ENCODE assay signal across 8 cellular contexts in genomic region chr2:19801367-19802087, GRCh38.
DNase-seq lines count a peak whose midpoint lies in the region; ATAC-seq lines count a peak whose summit lies in the region.

No MANE protein-coding gene starts in this region.

- peak; percentile 84 for DNase-seq in GM04503 (ENCODE audit: low read depth)
- peak; percentile 83 for DNase-seq in SW480 (ENCODE audit: low spot score)
- DNase-seq in cardiac septum (ENCODE audit: low spot score), result peak; percentile 92
- DNase-seq in skeletal muscle cell (ENCODE audit: low read depth), result peak; percentile 98
- DNase-seq in CD8-positive, alpha-beta memory T cell, result no peak

- no peaks in the 10 kb centered on the region for H3K36me3 ChIP-seq in CD8-positive, alpha-beta memory T cell (ENCODE audit: insufficient read depth, low read length)

- no peak overlapping the region for H3K27ac ChIP-seq in CD8-positive, alpha-beta memory T cell (ENCODE audit: low read depth, low read length)

- CTCF ChIA-PET in CD8-positive, alpha-beta memory T cell (lab: Charles Lee), result no interaction called here

- H3K27ac Mint-ChIP-seq in CD8-positive, alpha-beta memory T cell, result no peak overlapping the region

- no peaks in the 10 kb centered on the region for H3K36me3 Mint-ChIP-seq in CD8-positive, alpha-beta memory T cell

- no peaks in the 10 kb centered on the region for H3K27me3 ChIP-seq in CD8-positive, alpha-beta memory T cell (ENCODE audit: insufficient read depth, low read length, poor library complexity, severe bottlenecking)

- intact Hi-C loops in cardiac septum (cut with DNase I), result no loop called here

- H3K4me3 Mint-ChIP-seq in CD8-positive, alpha-beta memory T cell, result no peak overlapping the region

- peaks cover 4 to 10% of the 10 kb centered on the region in 2 donors for H3K27me3 Mint-ChIP-seq in CD8-positive, alpha-beta memory T cell

- no peaks in the 10 kb centered on the region for H3K9me3 ChIP-seq in CD8-positive, alpha-beta memory T cell (ENCODE audit: low read length)

- no peaks in the 10 kb centered on the region for H3K9me3 Mint-ChIP-seq in CD8-positive, alpha-beta memory T cell

- POLR2A ChIA-PET in CD8-positive, alpha-beta memory T cell (lab: Charles Lee), result no interaction called here

- ATAC-seq in HG03354 (IDR thresholded peaks at IDR 0.05; ENCODE audit: poor library complexity, severe bottlenecking, unreplicated experiment) (no peak), HG02852 (IDR thresholded peaks at IDR 0.05; ENCODE audit: unreplicated experiment) (no peak), HG03457 (IDR thresholded peaks at IDR 0.05; ENCODE audit: unreplicated experiment) (no peak)

- no peaks in the 10 kb centered on the region for H3K4me1 ChIP-seq in CD8-positive, alpha-beta memory T cell (ENCODE audit: insufficient read depth, low read length)

- H3K4me1 Mint-ChIP-seq in CD8-positive, alpha-beta memory T cell, result no peaks in the 10 kb centered on the region

- H3K4me3 ChIP-seq in skeletal muscle cell (ENCODE audit: low read depth, low read length), result no peak overlapping the region
- no peak overlapping the region for H3K4me3 ChIP-seq in CD8-positive, alpha-beta memory T cell (ENCODE audit: low read length)

Comparison
In these comparisons a context has a peak if more than half of its experiments do, and no peak if none do; other contexts are left out.
1. DNase-seq: peak in GM04503 (single experiment), SW480 (single experiment), cardiac septum (single experiment) and skeletal muscle cell (single experiment); none in CD8-positive, alpha-beta memory T cell (0 of 5).